ENCODE assay signal across 10 cellular contexts in genomic region chr12:10701226-10701681, GRCh38. TPM values are rescaled to one million over a fixed set of nuclear protein-coding genes. Genes with fewer than 3 reads are reported as not detected.
A peak's percentile ranks its signal among the peaks of the same experiment; 100 is the strongest.
DNase-seq lines count a peak whose midpoint lies in the region; ATAC-seq and TF ChIP-seq lines count a peak whose summit lies in the region.
"Had no signal": no experiment of that assay in that cellular context is flagged by ENCODE, and none has a peak within 500 bp of the region (broad histone marks: within the 10 kb centered on the region; RNA-seq: fewer than 3 reads in every experiment).

No MANE protein-coding gene starts in this region.

- no peaks in the 10 kb centered on the region for H3K4me1 ChIP-seq in CD4-positive, CD25-positive, alpha-beta regulatory T cell (ENCODE audit: control insufficient read depth, insufficient read depth, low read length, poor library complexity, severe bottlenecking)
- peaks cover 2% of the 10 kb centered on the region for H3K4me1 ChIP-seq in right cardiac atrium (ENCODE audit: control insufficient read depth, insufficient read depth, low read length)

- H3K36me3 ChIP-seq in CD4-positive, CD25-positive, alpha-beta regulatory T cell (ENCODE audit: control insufficient read depth, insufficient read depth, low read length) = no peaks in the 10 kb centered on the region

- peak overlapping the region in 3 of 4 donors; percentile 38 to 70 (median 66) for H3K4me3 Mint-ChIP-seq in CD4-positive, CD25-positive, alpha-beta regulatory T cell
- H3K4me3 Mint-ChIP-seq in activated B cell treated with CpG ODN at 0.5 μM for 24 hours = no peak overlapping the region
- H3K4me3 Mint-ChIP-seq in memory B cell = no peak overlapping the region

- H3K36me3 Mint-ChIP-seq in CD4-positive, CD25-positive, alpha-beta regulatory T cell = no peaks in the 10 kb centered on the region
- H3K36me3 Mint-ChIP-seq in activated B cell treated with CpG ODN at 0.5 μM for 24 hours (ENCODE audit: low read depth) (peaks cover 56% of the 10 kb centered on the region), memory B cell (no peaks in the 10 kb centered on the region)

- H3K9me3 Mint-ChIP-seq in CD4-positive, CD25-positive, alpha-beta regulatory T cell = peaks cover 0 to 2% (median 0%) of the 10 kb centered on the region in 7 donors
- H3K9me3 Mint-ChIP-seq in activated B cell treated with CpG ODN at 0.5 μM for 24 hours = no peaks in the 10 kb centered on the region
- H3K9me3 Mint-ChIP-seq in memory B cell = no peaks in the 10 kb centered on the region

- H3K27me3 Mint-ChIP-seq in CD4-positive, CD25-positive, alpha-beta regulatory T cell = no peaks in the 10 kb centered on the region
- H3K27me3 Mint-ChIP-seq in activated B cell treated with CpG ODN at 0.5 μM for 24 hours (no peaks in the 10 kb centered on the region), memory B cell (no peaks in the 10 kb centered on the region)

- no peak for TF ChIP-seq CTCF in activated B cell treated with CpG ODN at 0.5 μM for 24 hours (IDR thresholded peaks at IDR 0.05)

- CTCF ChIA-PET in activated B cell treated with CpG ODN at 0.5 μM for 24 hours (lab: Charles Lee) = no interaction called here

- ATAC-seq in CD4-positive, CD25-positive, alpha-beta regulatory T cell (ENCODE audit: low read depth in 2 of 2) = no peak
- ATAC-seq in GM21526 (IDR thresholded peaks at IDR 0.05; ENCODE audit: low FRiP score, unreplicated experiment) (peak; percentile 64), activated B cell treated with CpG ODN at 0.5 μM for 24 hours (ENCODE audit: low read depth) (no peak), memory B cell (ENCODE audit: low read depth) (peak; percentile 17), right cardiac atrium (no peak)

- intact Hi-C loops in activated B cell treated with CpG ODN at 0.5 μM for 24 hours (cut with micrococcal nuclease) (no loop called here), right cardiac atrium (cut with DNase I) (no loop called here)

- peak overlapping the region; percentile 56 to 79 (median 62) for H3K27ac Mint-ChIP-seq in CD4-positive, CD25-positive, alpha-beta regulatory T cell
- H3K27ac Mint-ChIP-seq in activated B cell treated with CpG ODN at 0.5 μM for 24 hours (peak overlapping the region; percentile 16), memory B cell (no peak overlapping the region)

- WGBS in right cardiac atrium = 73% methylated on average over 3 of the region's 3 CpGs

- no peaks in the 10 kb centered on the region for H3K27me3 ChIP-seq in CD4-positive, CD25-positive, alpha-beta regulatory T cell (ENCODE audit: control insufficient read depth, insufficient read depth, low read length)
- no peaks in the 10 kb centered on the region for H3K27me3 ChIP-seq in right cardiac atrium (ENCODE audit: control insufficient read depth, insufficient read depth)

- POLR2A ChIA-PET in activated B cell treated with CpG ODN at 0.5 μM for 24 hours (lab: Charles Lee) = no interaction called here

- DNase-seq in CD4-positive, CD25-positive, alpha-beta regulatory T cell = peak in 1 of 3 donors; percentile 53
- DNase-seq in activated B cell treated with CpG ODN at 0.5 μM for 24 hours (no peak), memory B cell (ENCODE audit: low spot score in 2 of 2) (no peak), NOMO-1 treated with DMSO at 0.1 percent for 48 hours (lab: John Stamatoyannopoulos, UW; ENCODE audit: unreplicated experiment) (no peak), RKO (ENCODE audit: low spot score) (no peak), right cardiac atrium (no peak)
- DNase-seq in central memory CD4-positive, alpha-beta T cell = no peak
- DNase-seq: DMS153, trophoblast cell had no signal

- no peak overlapping the region for H3K27ac ChIP-seq in CD4-positive, CD25-positive, alpha-beta regulatory T cell (ENCODE audit: insufficient read depth, low read length, poor library complexity, severe bottlenecking)
- no peak overlapping the region for H3K27ac ChIP-seq in right cardiac atrium (ENCODE audit: low read length)

- no peaks in the 10 kb centered on the region for H3K9me3 ChIP-seq in CD4-positive, CD25-positive, alpha-beta regulatory T cell (ENCODE audit: control insufficient read depth in 2 of 2, low read length in 2 of 2)
- H3K9me3 ChIP-seq in right cardiac atrium (ENCODE audit: control insufficient read depth, low read length) = no peaks in the 10 kb centered on the region

- H3K4me3 ChIP-seq in CD4-positive, CD25-positive, alpha-beta regulatory T cell (ENCODE audit: low read depth, low read length) = peak overlapping the region; percentile 33
- H3K4me3 ChIP-seq in right cardiac atrium (ENCODE audit: low read length) = no peak overlapping the region

- peaks cover 5 to 15% (median 9%) of the 10 kb centered on the region in 4 donors for H3K4me1 Mint-ChIP-seq in CD4-positive, CD25-positive, alpha-beta regulatory T cell
- H3K4me1 Mint-ChIP-seq in activated B cell treated with CpG ODN at 0.5 μM for 24 hours (peaks cover 6% of the 10 kb centered on the region), memory B cell (peaks cover 3% of the 10 kb centered on the region)

RNA-seq across cellular contexts. Expression of gene YBX3, which starts 21.9 kb away (rescaled TPM):
- total RNA-seq in CD4-positive, CD25-positive, alpha-beta regulatory T cell = 12.2 TPM
- 1 to 10 TPM; 2.3 to 5.2 (median 3.2) TPM for polyA plus RNA-seq in CD4-positive, CD25-positive, alpha-beta regulatory T cell
- total RNA-seq in activated B cell treated with CpG ODN at 0.5 μM for 24 hours (50.3 and 58.8 TPM in 2 replicates), right cardiac atrium (100 to 1,000 TPM; 585 to 928 (median 744) TPM)
- polyA plus RNA-seq in right cardiac atrium = 490 TPM

RNA-seq across cellular contexts. Expression of gene STYK1, which starts 27.4 kb away (rescaled TPM):
- total RNA-seq in CD4-positive, CD25-positive, alpha-beta regulatory T cell = not detected
- not detected for polyA plus RNA-seq in CD4-positive, CD25-positive, alpha-beta regulatory T cell
- total RNA-seq in activated B cell treated with CpG ODN at 0.5 μM for 24 hours (not detected in 2 replicates), right cardiac atrium (under 1 TPM in 1 of 4 donors, not detected in 3; 0.09 TPM)
- 0.02 TPM for polyA plus RNA-seq in right cardiac atrium

Comparison
In these comparisons a context has a peak if more than half of its experiments do, and no peak if none do; other contexts are left out.
1. ATAC-seq: peak in GM21526 (single experiment) and memory B cell (single experiment); none in CD4-positive, CD25-positive, alpha-beta regulatory T cell (0 of 2), activated B cell treated with CpG ODN at 0.5 μM for 24 hours (single experiment) and right cardiac atrium (0 of 2).
2. H3K4me3 Mint-ChIP-seq: peak in CD4-positive, CD25-positive, alpha-beta regulatory T cell (3 of 4); none in activated B cell treated with CpG ODN at 0.5 μM for 24 hours (single experiment) and memory B cell (single experiment).